Comparison of ENCODE assay signal across 21 cellular contexts in the genomic region with DNA sequence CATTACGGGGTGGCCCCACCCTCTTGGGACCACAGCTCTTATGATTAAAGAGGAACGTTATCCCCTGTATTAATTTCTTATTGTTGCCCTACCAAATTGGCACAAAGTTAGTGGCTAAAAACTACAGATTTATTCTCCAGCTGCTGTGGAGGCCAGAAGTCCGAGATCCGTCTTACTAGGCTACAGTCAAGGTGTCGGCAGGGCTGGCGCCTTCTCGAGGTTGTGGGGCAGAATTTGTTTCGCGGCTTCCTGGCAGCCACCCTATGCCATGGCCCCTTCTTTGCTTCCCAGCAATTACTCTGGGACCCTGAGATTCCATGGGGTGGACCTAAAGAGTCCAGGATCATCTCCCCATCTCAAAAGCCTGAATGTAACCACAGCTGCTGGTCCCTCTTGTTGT.
"Had no signal": no experiment of that assay in that cellular context is flagged by ENCODE, and none has a peak within 500 bp of the region (broad histone marks: within the 10 kb centered on the region; RNA-seq: fewer than 3 reads in every experiment).

No MANE protein-coding gene starts in this region.

- H3K27me3 ChIP-seq: brain microvascular endothelial cell, foreskin keratinocyte, ovary, SJSA1, testis had no signal

- H3K9me3 Mint-ChIP-seq: activated naive CD8-positive, alpha-beta T cell treated with anti-CD3 and anti-CD28 coated beads, Interleukin-2, amount 10 ng/mL, durations not matched to agents 7 days and 5 days; endodermal cell; naive thymus-derived CD4-positive, alpha-beta T cell; type B pancreatic cell had no signal

- H3K27ac ChIP-seq: brain microvascular endothelial cell, foreskin keratinocyte, ovary, psoas muscle, testis had no signal

- H3K27me3 Mint-ChIP-seq: activated naive CD8-positive, alpha-beta T cell treated with anti-CD3 and anti-CD28 coated beads, Interleukin-2, amount 10 ng/mL, durations not matched to agents 7 days and 5 days; naive thymus-derived CD4-positive, alpha-beta T cell; type B pancreatic cell had no signal

- FAIRE-seq: colon, islet of Langerhans had no signal

- H3K4me1 ChIP-seq: psoas muscle, testis had no signal

- H3K4me3 ChIP-seq: ovary, psoas muscle, SJSA1, testis had no signal

- H3K4me3 Mint-ChIP-seq: activated naive CD8-positive, alpha-beta T cell treated with anti-CD3 and anti-CD28 coated beads, Interleukin-2, amount 10 ng/mL, durations not matched to agents 7 days and 5 days; endodermal cell; type B pancreatic cell had no signal

- H3K36me3 Mint-ChIP-seq: type B pancreatic cell had no signal

- DNase-seq: activated CD4-positive, alpha-beta T cell treated with anti-CD3 and anti-CD28 coated beads, Interleukin-2, amount 50 U/mL, for 48 hours; activated CD4-positive, CD25-positive, alpha-beta regulatory T cell; activated CD8-positive, alpha-beta memory T cell treated with anti-CD3 and anti-CD28 coated beads, Interleukin-2, amount 50 U/mL, for 4 hours; activated naive CD8-positive, alpha-beta T cell treated with anti-CD3 and anti-CD28 coated beads, Interleukin-2, amount 10 ng/mL, durations not matched to agents 7 days and 5 days; brain microvascular endothelial cell; central memory CD4-positive, alpha-beta T cell; endodermal cell; hippocampal formation; left cardiac atrium; mesendoderm; naive thymus-derived CD4-positive, alpha-beta T cell; ovary; psoas muscle; stimulated activated CD4-positive, alpha-beta T cell treated with anti-CD3 and anti-CD28 coated beads, Interleukin-2, amount 100 ng/mL, for 48 hours; testis had no signal

- H3K9me3 ChIP-seq: ovary, psoas muscle, SJSA1, testis had no signal

- ATAC-seq: left cardiac atrium; naive thymus-derived CD4-positive, alpha-beta T cell; psoas muscle; right cardiac atrium had no signal

- H3K27ac Mint-ChIP-seq: activated naive CD8-positive, alpha-beta T cell treated with anti-CD3 and anti-CD28 coated beads, Interleukin-2, amount 10 ng/mL, durations not matched to agents 7 days and 5 days; endodermal cell; type B pancreatic cell had no signal

- H3K36me3 ChIP-seq: brain microvascular endothelial cell, ovary, SJSA1 had no signal
